In genomic region chr16:12732600-12732999, GRCh38 we compare ENCODE assay signal across 8 cellular contexts.
"Had no signal": no experiment of that assay in that cellular context is flagged by ENCODE, and none has a peak within 500 bp of the region (broad histone marks: within the 10 kb centered on the region; RNA-seq: fewer than 3 reads in every experiment).

No MANE protein-coding gene starts in this region.

- H3K9me3 ChIP-seq: HAP-1 had no signal

- ATAC-seq: HCT116 had no signal

- H3K4me3 ChIP-seq: GM23248, HAP-1 had no signal

- H2AFZ ChIP-seq: GM23248 had no signal

- FAIRE-seq: HTR-8/SVneo had no signal

- H3K9ac ChIP-seq: GM23248 had no signal

- H3K4me1 ChIP-seq: HAP-1 had no signal

- DNase-seq: GM23248, GOT3, H7, HFFc6, KG1 had no signal

- H3K36me3 ChIP-seq: HAP-1 had no signal

- H3K27ac ChIP-seq: GM23248 had no signal
